ENCODE assay signal across 16 cellular contexts in the genomic region with DNA sequence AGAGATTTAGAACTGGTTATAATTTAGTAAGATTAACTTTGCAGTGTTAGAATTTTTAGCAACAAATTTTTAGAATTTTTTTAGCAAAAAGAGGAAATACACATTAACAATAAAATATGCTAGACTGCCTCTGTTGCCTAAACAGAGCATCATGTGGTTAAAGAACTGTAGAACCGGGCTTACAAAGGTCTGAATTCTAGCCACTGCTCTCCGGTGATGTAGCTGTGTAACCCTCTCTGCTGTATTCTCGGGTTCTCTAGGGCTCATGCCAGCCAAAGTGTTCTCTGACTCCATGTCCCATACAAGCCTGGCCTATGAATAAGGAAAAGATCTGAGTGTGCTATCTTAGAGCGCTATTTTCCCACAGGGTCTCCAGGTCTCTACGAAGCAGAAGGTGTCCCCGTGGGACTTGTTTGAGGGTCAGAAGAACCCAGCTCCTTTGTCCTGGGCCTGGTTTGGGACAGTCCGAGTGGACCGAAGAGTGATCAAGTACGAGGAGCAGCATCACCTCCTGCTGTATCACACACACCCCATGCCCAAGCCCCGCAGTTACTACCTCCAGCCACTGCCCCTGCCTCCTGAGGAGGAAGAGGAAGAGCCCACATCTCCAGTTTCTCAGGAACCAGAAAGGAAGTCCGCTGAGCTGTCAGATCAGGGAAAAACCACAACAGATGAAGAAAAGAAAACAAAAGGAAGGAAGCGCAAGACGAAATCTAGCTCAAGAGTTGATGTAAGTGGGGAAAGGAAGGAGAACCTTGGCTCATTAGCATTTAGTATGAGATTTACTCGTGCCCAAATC. TPM values are rescaled to one million over a fixed set of nuclear protein-coding genes. Genes with fewer than 3 reads are reported as not detected.
DNase-seq lines count a peak whose midpoint lies in the region; ATAC-seq, FAIRE-seq and TF ChIP-seq lines count a peak whose summit lies in the region.
"Had no signal": no experiment of that assay in that cellular context is flagged by ENCODE, and none has a peak within 500 bp of the region (broad histone marks: within the 10 kb centered on the region; RNA-seq: fewer than 3 reads in every experiment).

No MANE protein-coding gene starts in this region.

- POLR2A ChIA-PET in IMR-90 (lab: Charles Lee; ENCODE audit: unreplicated experiment) = no interaction called here
- POLR2A ChIA-PET in GM12878 (lab: Charles Lee) = interaction anchor here (0.9 kb wide), 1 partner anchor 12 kb away, joined by 3 read pairs; no protein-coding TSS in a partner anchor

- no peak overlapping the region for H3K27ac ChIP-seq in IMR-90 (ENCODE audit: insufficient read depth, low read length)
- H3K27ac ChIP-seq in GM12878 (ENCODE audit: control insufficient read depth, insufficient read depth) = no peak overlapping the region
- H3K27ac ChIP-seq: SJCRH30 had no signal

- DNase-seq in left ventricle myocardium superior (no peak), cardiac septum (ENCODE audit: low spot score) (no peak), IMR-90 (no peak), GM12878 (ENCODE audit: low read depth, low spot score) (no peak), mesothelial cell of epicardium (ENCODE audit: low spot score in 2 of 2, unreplicated experiment in 2 of 2) (no peak), NCI-H2107 treated with DMSO at 0.1 percent for 48 hours (lab: John Stamatoyannopoulos, UW; ENCODE audit: unreplicated experiment) (no peak)
- no peak for DNase-seq in stimulated activated naive B cell treated with anti-CD40 and anti-IgM and Interleukin-4, amounts not matched to agents 10 μg/mL and 1 μg/mL and 100 μg/mL, for 72 hours
- no peak for DNase-seq in stimulated activated CD4-positive, alpha-beta T cell treated with anti-CD3 and anti-CD28 coated beads, Interleukin-15, amount 100 ng/mL, for 24 hours
- DNase-seq: activated CD8-positive, alpha-beta T cell treated with anti-CD3 and anti-CD28 coated beads, Interleukin-2, amount 10 ng/mL, durations not matched to agents 7 days and 5 days; Caco-2; hippocampal formation; SJCRH30 had no signal

- TF ChIP-seq POLR2A in IMR-90 (IDR thresholded peaks at IDR 0.05; ENCODE audit: low read depth, low read length) = no peak
- no peak for TF ChIP-seq POLR2A in GM12878 (IDR thresholded peaks at IDR 0.05; ENCODE audit: low read depth, low read length)

- no peaks in the 10 kb centered on the region for H3K79me2 ChIP-seq in GM12878 (ENCODE audit: control insufficient read depth, insufficient read depth, low read length)

- H3K27me3 ChIP-seq in IMR-90 (ENCODE audit: control insufficient read depth, insufficient read depth, low read length) = no peaks in the 10 kb centered on the region
- H3K27me3 ChIP-seq in GM12878 (replicated peaks in 1 of 2; ENCODE audit: control insufficient read depth in 2 of 2, insufficient read depth in 2 of 2, low read length in 1 of 2) = no peaks in the 10 kb centered on the region
- H3K27me3 ChIP-seq: SJCRH30 had no signal

- peak overlapping the region; percentile 63 to 70 for H3K4me3 Mint-ChIP-seq in stimulated activated naive B cell treated with anti-CD40 and anti-IgM and Interleukin-4, amounts not matched to agents 10 μg/mL and 1 μg/mL and 100 μg/mL, for 72 hours
- H3K4me3 Mint-ChIP-seq in mesothelial cell of epicardium = no peak overlapping the region
- H3K4me3 Mint-ChIP-seq: activated CD8-positive, alpha-beta T cell treated with anti-CD3 and anti-CD28 coated beads, Interleukin-2, amount 10 ng/mL, durations not matched to agents 7 days and 5 days; stimulated activated naive CD8-positive, alpha-beta T cell treated with anti-CD3 and anti-CD28 coated beads, Interleukin-15, Interleukin-2, amounts not matched to agents 100 ng/mL and 50 ng/mL, for 24 hours had no signal

- H4K5ac ChIP-seq in IMR-90 (ENCODE audit: low read depth, low read length) = no peak overlapping the region

- H3K9me1 ChIP-seq in IMR-90 (ENCODE audit: insufficient read depth, low read length) = no peaks in the 10 kb centered on the region

- no peak overlapping the region for H4K91ac ChIP-seq in IMR-90 (ENCODE audit: insufficient read depth, low read depth, low read length)

- peaks cover 0 to 6% of the 10 kb centered on the region in 2 donors for H3K36me3 Mint-ChIP-seq in stimulated activated naive B cell treated with anti-CD40 and anti-IgM and Interleukin-4, amounts not matched to agents 10 μg/mL and 1 μg/mL and 100 μg/mL, for 72 hours
- H3K36me3 Mint-ChIP-seq in mesothelial cell of epicardium = peaks cover 10% of the 10 kb centered on the region

- no peak overlapping the region for H2BK5ac ChIP-seq in IMR-90 (ENCODE audit: low read depth, low read length, poor library complexity, severe bottlenecking)

- H3K23ac ChIP-seq in IMR-90 (ENCODE audit: low read depth, low read length) = no peak overlapping the region

- no peak overlapping the region for H2AK5ac ChIP-seq in IMR-90 (ENCODE audit: low read depth, low read length)

- peak overlapping the region; percentile 14 for H2AFZ ChIP-seq in IMR-90 (replicated peaks; ENCODE audit: low read length, poor library complexity)
- peak overlapping the region; percentile 65 for H2AFZ ChIP-seq in GM12878 (ENCODE audit: control insufficient read depth, low read depth, low read length)

- TF ChIP-seq EP300 in GM12878 (IDR thresholded peaks at IDR 0.05; ENCODE audit: borderline replicate concordance in 1 of 2, control insufficient read depth in 1 of 2, low read depth in 2 of 2, low read length in 2 of 2) = no peak

- H4K20me1 ChIP-seq in IMR-90 (ENCODE audit: insufficient read depth, low read length) (no peaks in the 10 kb centered on the region), GM12878 (ENCODE audit: control insufficient read depth, insufficient read depth) (no peaks in the 10 kb centered on the region)

- ATAC-seq in left ventricle myocardium superior (peak; percentile 27), IMR-90 (ENCODE audit: low read depth) (no peak), GM12878 (no peak)
- ATAC-seq in stimulated activated naive B cell treated with anti-CD40 and anti-IgM and Interleukin-4, amounts not matched to agents 10 μg/mL and 1 μg/mL and 100 μg/mL, for 72 hours (replicated peaks) = no peak
- ATAC-seq: activated CD8-positive, alpha-beta T cell treated with anti-CD3 and anti-CD28 coated beads, Interleukin-2, amount 10 ng/mL, durations not matched to agents 7 days and 5 days had no signal

- 67% methylated on average over 1 of the region's 14 CpGs; no CpG with 5 or more reads in 1 of the 2 experiments for WGBS in IMR-90 (ENCODE audit: extremely low coverage in 2 of 2, insufficient read length in 1 of 2), 2 experiments
- WGBS in GM12878 (ENCODE audit: insufficient coverage, insufficient replicate concordance, low lambda C conversion rate, missing lambda C conversion rate) = 38% methylated on average over 14 of the region's 14 CpGs

- no peaks in the 10 kb centered on the region for H3K36me3 ChIP-seq in IMR-90 (ENCODE audit: control insufficient read depth, insufficient read depth, low read length)
- no peaks in the 10 kb centered on the region for H3K36me3 ChIP-seq in GM12878 (ENCODE audit: control insufficient read depth in 2 of 2, insufficient read depth in 2 of 2, low read length in 1 of 2)
- H3K36me3 ChIP-seq: SJCRH30 had no signal

- TF ChIP-seq CTCF in IMR-90 (conservative IDR thresholded peaks at IDR 0.05; ENCODE audit: low read depth, low read length) = no peak
- no peak for TF ChIP-seq CTCF in GM12878 (IDR thresholded peaks at IDR 0.05 in 2 of 3, conservative IDR thresholded peaks at IDR 0.05 in 1 of 3; ENCODE audit: control insufficient read depth in 2 of 3, extremely low read depth in 1 of 3, insufficient read depth in 1 of 3, low read depth in 3 of 3, low read length in 3 of 3)
- TF ChIP-seq CTCF in mesothelial cell of epicardium (IDR thresholded peaks at IDR 0.05; ENCODE audit: unreplicated experiment) = no peak

- no peaks in the 10 kb centered on the region for H3K79me1 ChIP-seq in IMR-90 (ENCODE audit: low read depth in 1 of 2, low read length in 2 of 2)

- H2AK9ac ChIP-seq in IMR-90 (replicated peaks; ENCODE audit: low read depth, low read length, poor library complexity) = no peak overlapping the region

- no peaks in the 10 kb centered on the region for H3K4me1 ChIP-seq in IMR-90 (ENCODE audit: control insufficient read depth, insufficient read depth, low read length)
- H3K4me1 ChIP-seq in GM12878 (ENCODE audit: control insufficient read depth, insufficient read depth, low read length) = peaks cover 15% of the 10 kb centered on the region; the same call in 1 of the 2 replicates
- H3K4me1 ChIP-seq: Caco-2, SJCRH30 had no signal

- H2BK20ac ChIP-seq in IMR-90 (ENCODE audit: low read depth, low read length) = no peak overlapping the region

- H3K4me3 ChIP-seq in IMR-90 (ENCODE audit: insufficient read depth, low read depth, low read length) (no peak overlapping the region), GM12878 (no peak overlapping the region)
- H3K4me3 ChIP-seq: SJCRH30 had no signal

- CTCF ChIA-PET in IMR-90 (lab: Yijun Ruan, JAX) (interaction anchor here (0.6 to 1.1 kb wide), 3 partner anchors 8 to 52 kb away, joined by 3 read pairs; no protein-coding TSS in a partner anchor), GM12878 (lab: Yijun Ruan, JAX) (interaction anchor here (1.6 to 6.1 kb wide), 4 partner anchors 9 to 159 kb away, joined by 4 to 39 read pairs (median 7); no protein-coding TSS in a partner anchor)

- peak overlapping the region; percentile 95 for H3K27ac Mint-ChIP-seq in stimulated activated naive B cell treated with anti-CD40 and anti-IgM and Interleukin-4, amounts not matched to agents 10 μg/mL and 1 μg/mL and 100 μg/mL, for 72 hours
- H3K27ac Mint-ChIP-seq in mesothelial cell of epicardium = no peak overlapping the region
- H3K27ac Mint-ChIP-seq: activated CD8-positive, alpha-beta T cell treated with anti-CD3 and anti-CD28 coated beads, Interleukin-2, amount 10 ng/mL, durations not matched to agents 7 days and 5 days; stimulated activated naive CD8-positive, alpha-beta T cell treated with anti-CD3 and anti-CD28 coated beads, Interleukin-15, Interleukin-2, amounts not matched to agents 100 ng/mL and 50 ng/mL, for 24 hours had no signal

- intact Hi-C loops in left ventricle myocardium superior (cut with micrococcal nuclease) = no loop called here
- intact Hi-C loops in cardiac septum (cut with DNase I) = no loop called here
- intact Hi-C loops in IMR-90 (cut with micrococcal nuclease) = no loop called here
- intact Hi-C loops in GM12878 (cut with micrococcal nuclease; ENCODE audit: unreplicated experiment) = no loop called here

- H3K56ac ChIP-seq in IMR-90 (ENCODE audit: extremely low read depth, insufficient read depth, low read length) = no peak overlapping the region

- H2BK120ac ChIP-seq in IMR-90 (ENCODE audit: low read depth, low read length) = no peak overlapping the region

- RAD21 ChIA-PET in GM12878 (lab: Charles Lee; ENCODE audit: unreplicated experiment) = interaction anchor here (0.7 to 1.9 kb wide), 2 partner anchors 9 to 16 kb away, joined by 3 to 6 read pairs; no protein-coding TSS in a partner anchor

- peaks cover 0 to 2% of the 10 kb centered on the region in 2 donors for H3K9me3 Mint-ChIP-seq in stimulated activated naive B cell treated with anti-CD40 and anti-IgM and Interleukin-4, amounts not matched to agents 10 μg/mL and 1 μg/mL and 100 μg/mL, for 72 hours
- no peaks in the 10 kb centered on the region for H3K9me3 Mint-ChIP-seq in mesothelial cell of epicardium
- H3K9me3 Mint-ChIP-seq: stimulated activated naive CD8-positive, alpha-beta T cell treated with anti-CD3 and anti-CD28 coated beads, Interleukin-15, Interleukin-2, amounts not matched to agents 100 ng/mL and 50 ng/mL, for 24 hours had no signal

- H3K9me3 ChIP-seq in IMR-90 (ENCODE audit: control insufficient read depth, insufficient read depth, low read length) (no peaks in the 10 kb centered on the region), GM12878 (replicated peaks; ENCODE audit: control insufficient read depth, insufficient read depth, low read length) (no peaks in the 10 kb centered on the region)
- H3K9me3 ChIP-seq: Caco-2, SJCRH30 had no signal

- BruUV-seq in IMR-90 (replicated peaks; lab: Mats Ljungman, UMichigan) (no TSS peak), GM12878 (replicated peaks; lab: Mats Ljungman, UMichigan) (no TSS peak)

- no peak for TF ChIP-seq RAD21 in IMR-90 (IDR thresholded peaks at IDR 0.05; ENCODE audit: low read length)
- TF ChIP-seq RAD21 in GM12878 (IDR thresholded peaks at IDR 0.05; ENCODE audit: insufficient read depth, low read depth, low read length) = no peak

- H3K18ac ChIP-seq in IMR-90 (ENCODE audit: low read depth, low read length) = no peak overlapping the region

- H3K4me1 Mint-ChIP-seq in stimulated activated naive B cell treated with anti-CD40 and anti-IgM and Interleukin-4, amounts not matched to agents 10 μg/mL and 1 μg/mL and 100 μg/mL, for 72 hours = peaks cover 35 to 65% of the 10 kb centered on the region in 2 donors
- H3K4me1 Mint-ChIP-seq in mesothelial cell of epicardium = peaks cover 10% of the 10 kb centered on the region

- H3K9ac ChIP-seq in IMR-90 (ENCODE audit: low read depth, low read length) (no peak overlapping the region), GM12878 (ENCODE audit: control insufficient read depth, insufficient read depth, low read length) (no peak overlapping the region)

- H3K4me2 ChIP-seq in IMR-90 (ENCODE audit: low read depth, low read length) = no peak overlapping the region
- H3K4me2 ChIP-seq in GM12878 (ENCODE audit: control insufficient read depth, insufficient read depth) = peak overlapping the region; percentile 47

- H2BK15ac ChIP-seq in IMR-90 (ENCODE audit: low read depth, low read length) = no peak overlapping the region

- no peak overlapping the region for H4K8ac ChIP-seq in IMR-90 (ENCODE audit: low read depth in 2 of 2, low read length in 2 of 2)

- no peaks in the 10 kb centered on the region for H3K27me3 Mint-ChIP-seq in stimulated activated naive B cell treated with anti-CD40 and anti-IgM and Interleukin-4, amounts not matched to agents 10 μg/mL and 1 μg/mL and 100 μg/mL, for 72 hours
- no peaks in the 10 kb centered on the region for H3K27me3 Mint-ChIP-seq in mesothelial cell of epicardium (ENCODE audit: low read depth)
- H3K27me3 Mint-ChIP-seq: stimulated activated naive CD8-positive, alpha-beta T cell treated with anti-CD3 and anti-CD28 coated beads, Interleukin-15, Interleukin-2, amounts not matched to agents 100 ng/mL and 50 ng/mL, for 24 hours had no signal

- no peak overlapping the region for H3K14ac ChIP-seq in IMR-90 (replicated peaks; ENCODE audit: low read depth, low read length)

- dilution Hi-C loops in IMR-90 (cut with HindIII; ENCODE audit: low sequenced_read_pairs, unreplicated experiment) = no loop called here

- no peak overlapping the region for H3K4ac ChIP-seq in IMR-90 (ENCODE audit: low read depth, low read length)

- in situ Hi-C loops in IMR-90 (cut with MboI; ENCODE audit: low sequenced_read_pairs) = no loop called here
- in situ Hi-C loops in GM12878 (cut with MboI) = no loop called here

- FAIRE-seq in GM12878 (lab: Jason Lieb, UNC) = no peak
- FAIRE-seq: HTR-8/SVneo, urothelium cell line had no signal

- SMC1A ChIA-PET in GM12878 (lab: Charles Lee; ENCODE audit: uncharacterized antibody, unreplicated experiment) = interaction anchor here (0.9 to 3.8 kb wide), 5 partner anchors 7 to 26 kb away, joined by 3 to 22 read pairs (median 5); no protein-coding TSS in a partner anchor

RNA-seq across cellular contexts. Expression of gene P2RY12, which starts 3.1 kb away (rescaled TPM):
- total RNA-seq in left ventricle myocardium superior = 1.0 TPM
- 0.13 TPM for total RNA-seq in cardiac septum
- total RNA-seq in IMR-90 (2012; rRNA removed) = not detected in 2 replicates
- not detected in 2 replicates for polyA plus RNA-seq in IMR-90 (2012; rRNA removed)
- polyA plus RNA-seq in IMR-90 (2012; cell fraction: cytosol; rRNA removed) = not detected in 2 replicates
- not detected in 2 replicates for polyA plus RNA-seq in IMR-90 (2012; cell fraction: nucleus; rRNA removed; ENCODE audit: low replicate concordance)
- 3.3 and 3.4 TPM in 2 replicates for total RNA-seq in GM12878 (2013; cell fraction: nucleolus; rRNA removed)
- 0.73 and 0.93 TPM in 2 replicates for total RNA-seq in GM12878 (2014; rRNA removed)
- total RNA-seq in GM12878 (2014; rRNA removed; fragmentation: Illumina TruSeq; extraction: Trizol) = 0.85 and 0.92 TPM in 2 replicates
- 0.38 and 0.48 TPM in 2 replicates for total RNA-seq in GM12878 (2021)
- polyA plus RNA-seq in GM12878 (2011; ENCODE audit: low read depth) = not detected
- 0.14 TPM in 1 of 2 replicates, not detected in the other for polyA plus RNA-seq in GM12878 (2011; rRNA removed)
- not detected in 2 replicates for polyA plus RNA-seq in GM12878 (2011; cell fraction: cytosol; rRNA removed)
- polyA plus RNA-seq in GM12878 (2011; cell fraction: nucleus; rRNA removed) = not detected in 2 replicates
- 0.08 and 0.14 TPM in 2 replicates for polyA plus RNA-seq in GM12878 (2012)
- 0.81 and 1.0 TPM in 2 replicates for polyA plus RNA-seq in GM12878 (2014; fragmentation: Illumina TruSeq; extraction: Trizol)
- under 1 TPM; 0.27 to 0.85 TPM for polyA plus RNA-seq in GM12878 (2014; fragmentation: Nextera tagmentation; extraction: Ambion mirVana)
- 0.34 and 0.59 TPM in 2 replicates for polyA plus RNA-seq in GM12878 (2014; rRNA removed)
- polyA plus RNA-seq in GM12878 (2016; fragmentation: Nextera tagmentation; extraction: Ambion mirVana) = under 1 TPM in 1 of 2 experiments, not detected in 1; 0.35 TPM
- not detected in 2 replicates for polyA minus RNA-seq in GM12878 (2011; rRNA and poly(A)+ RNA removed)
- not detected in 2 replicates for polyA minus RNA-seq in GM12878 (2011; cell fraction: cytosol; rRNA and poly(A)+ RNA removed)
- not detected in 2 replicates for polyA minus RNA-seq in GM12878 (2011; cell fraction: nucleus; rRNA and poly(A)+ RNA removed)
- not detected in 3 replicates for total RNA-seq in mesothelial cell of epicardium
- total RNA-seq: A673; activated CD8-positive, alpha-beta T cell treated with anti-CD3 and anti-CD28 coated beads, Interleukin-2, amount 10 ng/mL, durations not matched to agents 7 days and 5 days; Caco-2; SJCRH30 had no signal

RNA-seq across cellular contexts. Expression of gene P2RY13, which starts 58.3 kb away (rescaled TPM):
- 1.2 TPM for total RNA-seq in left ventricle myocardium superior
- 0.46 TPM for total RNA-seq in cardiac septum
- not detected in 2 replicates for total RNA-seq in IMR-90 (2012; rRNA removed)
- polyA plus RNA-seq in IMR-90 (2012; rRNA removed) = not detected in 2 replicates
- polyA plus RNA-seq in IMR-90 (2012; cell fraction: cytosol; rRNA removed) = not detected in 2 replicates
- polyA plus RNA-seq in IMR-90 (2012; cell fraction: nucleus; rRNA removed; ENCODE audit: low replicate concordance) = not detected in 2 replicates
- not detected in 2 replicates for total RNA-seq in GM12878 (2013; cell fraction: nucleolus; rRNA removed)
- total RNA-seq in GM12878 (2014; rRNA removed) = not detected in 2 replicates
- not detected in 2 replicates for total RNA-seq in GM12878 (2014; rRNA removed; fragmentation: Illumina TruSeq; extraction: Trizol)
- not detected in 2 replicates for total RNA-seq in GM12878 (2021)
- not detected for polyA plus RNA-seq in GM12878 (2011; ENCODE audit: low read depth)
- polyA plus RNA-seq in GM12878 (2011; rRNA removed) = not detected in 2 replicates
- polyA plus RNA-seq in GM12878 (2011; cell fraction: cytosol; rRNA removed) = not detected in 2 replicates
- not detected in 2 replicates for polyA plus RNA-seq in GM12878 (2011; cell fraction: nucleus; rRNA removed)
- not detected in 2 replicates for polyA plus RNA-seq in GM12878 (2012)
- not detected in 2 replicates for polyA plus RNA-seq in GM12878 (2014; fragmentation: Illumina TruSeq; extraction: Trizol)
- not detected for polyA plus RNA-seq in GM12878 (2014; fragmentation: Nextera tagmentation; extraction: Ambion mirVana)
- polyA plus RNA-seq in GM12878 (2014; rRNA removed) = not detected in 2 replicates
- polyA plus RNA-seq in GM12878 (2016; fragmentation: Nextera tagmentation; extraction: Ambion mirVana) = not detected
- polyA minus RNA-seq in GM12878 (2011; rRNA and poly(A)+ RNA removed) = not detected in 2 replicates
- polyA minus RNA-seq in GM12878 (2011; cell fraction: cytosol; rRNA and poly(A)+ RNA removed) = not detected in 2 replicates
- not detected in 2 replicates for polyA minus RNA-seq in GM12878 (2011; cell fraction: nucleus; rRNA and poly(A)+ RNA removed)
- total RNA-seq in mesothelial cell of epicardium = not detected in 3 replicates
- total RNA-seq: A673; activated CD8-positive, alpha-beta T cell treated with anti-CD3 and anti-CD28 coated beads, Interleukin-2, amount 10 ng/mL, durations not matched to agents 7 days and 5 days; Caco-2; SJCRH30 had no signal
